2 cellular contexts compared by ENCODE assay signal in genomic region chr18:59902993-59903610, GRCh38.
TF ChIP-seq lines count a peak whose summit lies in the region.

No MANE protein-coding gene starts in this region.

TF ChIP-seq in GM23338, 12 proteins besides CTCF, POLR2A, EP300 and RAD21:
- TF ChIP-seq POLR2AphosphoS5 (IDR thresholded peaks at IDR 0.05; ENCODE audit: low read depth) (no peak), CREB1 (CRISPR knock-in tag; IDR thresholded peaks at IDR 0.05; ENCODE audit: low read depth) (no peak), ZNF114 (CRISPR knock-in tag; IDR thresholded peaks at IDR 0.05) (no peak), EZH2phosphoT487 (IDR thresholded peaks at IDR 0.05; ENCODE audit: unreplicated experiment) (no peak), STAT1 (IDR thresholded peaks at IDR 0.05; ENCODE audit: unreplicated experiment) (no peak), NANOG (IDR thresholded peaks at IDR 0.05; ENCODE audit: borderline replicate concordance) (no peak), ZNF331 (CRISPR knock-in tag; IDR thresholded peaks at IDR 0.05; ENCODE audit: low read depth) (no peak)

TF ChIP-seq in HepG2, 621 proteins besides CTCF, POLR2A, EP300 and RAD21:
- TF ChIP-seq SRSF9 (IDR thresholded peaks at IDR 0.05; ENCODE audit: borderline replicate concordance, insufficient read depth, low read depth, low read length, poor library complexity, severe bottlenecking) (no peak), ZNF704 (CRISPR knock-in tag; IDR thresholded peaks at IDR 0.05; ENCODE audit: borderline replicate concordance) (no peak), ZIK1 (CRISPR knock-in tag; IDR thresholded peaks at IDR 0.05; ENCODE audit: borderline replicate concordance, low read depth) (no peak), MAFK (conservative IDR thresholded peaks at IDR 0.05 in 1 of 2, IDR thresholded peaks at IDR 0.05 in 1 of 2; ENCODE audit: low read length in 2 of 2) (peak; percentile 17 to 63; a peak in 2 of 4 replicates), MIXL1 (CRISPR knock-in tag; IDR thresholded peaks at IDR 0.05) (no peak), GPN1 (CRISPR knock-in tag; IDR thresholded peaks at IDR 0.05; ENCODE audit: borderline replicate concordance) (no peak), MAFF (IDR thresholded peaks at IDR 0.05; ENCODE audit: low read depth, low read length) (peak; percentile 35; the same call in 1 of the 2 replicates), GTF2F1 (IDR thresholded peaks at IDR 0.05; ENCODE audit: low read length) (no peak), DPF2 (CRISPR knock-in tag; IDR thresholded peaks at IDR 0.05; ENCODE audit: borderline replicate concordance, low read depth) (no peak), ZNF749 (CRISPR knock-in tag; IDR thresholded peaks at IDR 0.05; ENCODE audit: borderline replicate concordance) (no peak)
